26 cellular contexts compared by ENCODE assay signal in genomic region chr2:150618215-150618905, GRCh38.
DNase-seq lines count a peak whose midpoint lies in the region; ATAC-seq, FAIRE-seq and TF ChIP-seq lines count a peak whose summit lies in the region.
"Had no signal": no experiment of that assay in that cellular context is flagged by ENCODE, and none has a peak within 500 bp of the region (broad histone marks: within the 10 kb centered on the region; RNA-seq: fewer than 3 reads in every experiment).

No MANE protein-coding gene starts in this region.

- H3K27ac Mint-ChIP-seq in T-cell = no peak overlapping the region
- H3K27ac Mint-ChIP-seq: memory B cell; naive thymus-derived CD8-positive, alpha-beta T cell had no signal

- H3K9me3 Mint-ChIP-seq in T-cell = no peaks in the 10 kb centered on the region

- TF ChIP-seq CTCF in RWPE2 (IDR thresholded peaks at IDR 0.05; ENCODE audit: poor library complexity, severe bottlenecking) (no peak), bronchial epithelial cell (IDR thresholded peaks at IDR 0.05; ENCODE audit: insufficient read depth, low read length, severe bottlenecking) (no peak), tibial artery (IDR thresholded peaks at IDR 0.05) (no peak)

- 0 out of 3 replicates have a peak, but pooled peaks have one; percentile 13 for ATAC-seq in RWPE2 (ENCODE audit: low read depth)
- ATAC-seq in GM21390 (IDR thresholded peaks at IDR 0.05; ENCODE audit: unreplicated experiment) = no peak
- ATAC-seq in GM18505 (IDR thresholded peaks at IDR 0.05; ENCODE audit: unreplicated experiment) = no peak
- no peak for ATAC-seq in T-cell (replicated peaks in 1 of 4)
- ATAC-seq: gastrocnemius medialis; naive thymus-derived CD8-positive, alpha-beta T cell had no signal

- H3K4me1 Mint-ChIP-seq in T-cell = no peaks in the 10 kb centered on the region
- H3K4me1 Mint-ChIP-seq: memory B cell; naive thymus-derived CD8-positive, alpha-beta T cell had no signal

- H3K4me3 Mint-ChIP-seq in T-cell = no peak overlapping the region
- H3K4me3 Mint-ChIP-seq: memory B cell; naive thymus-derived CD8-positive, alpha-beta T cell had no signal

- H3K9me3 ChIP-seq in RWPE2 (ENCODE audit: severe bottlenecking) (no peaks in the 10 kb centered on the region), tibial artery (no peaks in the 10 kb centered on the region)
- H3K9me3 ChIP-seq: gastrocnemius medialis, thyroid gland had no signal

- no peak for DNase-seq in RWPE2 (ENCODE audit: low spot score)
- DNase-seq in bronchial epithelial cell (ENCODE audit: low read depth) = peak; percentile 80
- DNase-seq in iris pigment epithelial cell (ENCODE audit: low read depth) = peak; percentile 78
- DNase-seq in tibial artery = no peak
- no peak for DNase-seq in T-cell
- DNase-seq: activated CD4-positive, alpha-beta T cell treated with anti-CD3 and anti-CD28 coated beads for 1 hour; activated naive CD4-positive, alpha-beta T cell treated with anti-CD3 and anti-CD28 coated beads, Interleukin-2, amount 50 U/mL, for 16 hours; AML-193; cortex of kidney; DMS53; gastrocnemius medialis; H7; KBM-7; kidney; naive thymus-derived CD8-positive, alpha-beta T cell; NCI-H187 treated with DMSO at 0.1 percent for 48 hours; NCI-H446; stimulated activated CD4-positive, alpha-beta T cell treated with anti-CD3 and anti-CD28 coated beads, Interleukin-2, amount 100 ng/mL, for 24 hours; stimulated activated naive CD4-positive, alpha-beta T cell; thyroid gland had no signal

- CTCF ChIA-PET in T-cell (lab: Charles Lee) = no interaction called here

- H3K27me3 Mint-ChIP-seq in T-cell = peaks cover 0 to 8% of the 10 kb centered on the region in 2 donors
- H3K27me3 Mint-ChIP-seq: memory B cell had no signal

- no peak for TF ChIP-seq POLR2A in GM18505 (IDR thresholded peaks at IDR 0.05; ENCODE audit: borderline replicate concordance, extremely low read depth, insufficient read depth, insufficient read length)

- H3K36me3 ChIP-seq in RWPE2 (ENCODE audit: low read depth) (no peaks in the 10 kb centered on the region), bronchial epithelial cell (ENCODE audit: control insufficient read depth, insufficient read depth, low read length) (no peaks in the 10 kb centered on the region), tibial artery (no peaks in the 10 kb centered on the region)
- H3K36me3 ChIP-seq: gastrocnemius medialis, thyroid gland had no signal

- H3K4me3 ChIP-seq in RWPE2 (ENCODE audit: severe bottlenecking) (no peak overlapping the region), bronchial epithelial cell (ENCODE audit: low read depth, low read length) (no peak overlapping the region), tibial artery (no peak overlapping the region)
- H3K4me3 ChIP-seq: gastrocnemius medialis, thyroid gland had no signal

- FAIRE-seq in bronchial epithelial cell (lab: Jason Lieb, UNC) = no peak
- FAIRE-seq: endothelial cell of umbilical vein, GM12892, kidney, RCC 7860 had no signal

- peaks cover 47% of the 10 kb centered on the region for H3K4me1 ChIP-seq in RWPE2 (ENCODE audit: insufficient read depth, poor library complexity, severe bottlenecking)
- H3K4me1 ChIP-seq in tibial artery = peaks cover 0 to 46% (median 25%) of the 10 kb centered on the region in 4 donors

- H3K27ac ChIP-seq in RWPE2 (ENCODE audit: poor library complexity, severe bottlenecking) (peak overlapping the region; percentile 88), tibial artery (peak overlapping the region; percentile 58 to 69)
- H3K27ac ChIP-seq: thyroid gland had no signal

- H3K36me3 Mint-ChIP-seq in T-cell = no peaks in the 10 kb centered on the region
- H3K36me3 Mint-ChIP-seq: memory B cell; naive thymus-derived CD8-positive, alpha-beta T cell had no signal

- no peaks in the 10 kb centered on the region for H3K27me3 ChIP-seq in RWPE2 (ENCODE audit: insufficient read depth, poor library complexity, severe bottlenecking)
- no peaks in the 10 kb centered on the region for H3K27me3 ChIP-seq in bronchial epithelial cell (ENCODE audit: control insufficient read depth, insufficient read depth, low read length)
- no peaks in the 10 kb centered on the region for H3K27me3 ChIP-seq in tibial artery
- H3K27me3 ChIP-seq: gastrocnemius medialis, thyroid gland had no signal

- intact Hi-C loops in tibial artery (cut with DNase I; ENCODE audit: low total_unique reads) = loop anchor here (10.0 kb wide), 2 partner anchors 134 to 1024 kb away; partner anchors contain the start of gene RND3

- POLR2A ChIA-PET in T-cell (lab: Charles Lee) = no interaction called here

Comparison
In these comparisons a context has a peak if more than half of its experiments do, and no peak if none do; other contexts are left out.
1. DNase-seq: peak in bronchial epithelial cell (single experiment) and iris pigment epithelial cell (single experiment); none in RWPE2 (single experiment), tibial artery (0 of 2) and T-cell (0 of 34).